ENCODE assay signal across 12 cellular contexts in the genomic region with DNA sequence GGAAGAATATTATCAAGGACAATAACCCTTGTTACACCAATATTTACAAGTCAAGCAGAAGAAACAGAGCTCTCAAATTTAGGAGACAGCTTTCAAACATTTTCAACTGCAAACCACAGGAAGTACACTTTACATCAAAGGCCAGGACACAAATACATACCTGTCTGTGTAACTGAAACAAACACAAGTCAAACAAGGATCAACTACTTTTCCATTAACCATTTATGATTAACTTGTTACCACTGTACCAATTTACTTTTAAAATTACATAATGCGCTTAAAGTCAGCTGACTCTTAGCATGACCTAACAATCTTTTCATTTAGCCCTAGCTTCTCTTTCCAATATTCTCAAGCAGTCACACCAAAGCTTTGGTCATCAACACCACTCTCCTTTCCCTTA. TPM values are rescaled to one million over a fixed set of nuclear protein-coding genes. Genes with fewer than 3 reads are reported as not detected.
DNase-seq lines count a peak whose midpoint lies in the region; ATAC-seq and TF ChIP-seq lines count a peak whose summit lies in the region.
"Had no signal": no experiment of that assay in that cellular context is flagged by ENCODE, and none has a peak within 500 bp of the region (broad histone marks: within the 10 kb centered on the region; RNA-seq: fewer than 3 reads in every experiment).

No MANE protein-coding gene starts in this region.

- no peaks in the 10 kb centered on the region for H3K27me3 Mint-ChIP-seq in CD8-positive, alpha-beta T cell (ENCODE audit: low read depth)
- no peaks in the 10 kb centered on the region for H3K27me3 Mint-ChIP-seq in dendritic cell treated with granulocyte-macrophage colony-stimulating factor and Interleukin-4, amounts not matched to agents 40 ng/mL and 50 ng/mL, for 4 days

- peaks cover 31% of the 10 kb centered on the region for H3K36me3 Mint-ChIP-seq in CD8-positive, alpha-beta T cell
- peaks cover 10% of the 10 kb centered on the region for H3K36me3 Mint-ChIP-seq in dendritic cell treated with granulocyte-macrophage colony-stimulating factor and Interleukin-4, amounts not matched to agents 40 ng/mL and 50 ng/mL, for 4 days (ENCODE audit: low read depth)

- POLR2A ChIA-PET in CD8-positive, alpha-beta T cell (lab: Charles Lee): interaction anchor here (1.2 to 2.6 kb wide), 2 partner anchors 29 to 43 kb away, joined by 6 to 9 read pairs; a partner anchor contains a TSS
- POLR2A ChIA-PET in HEK293T (lab: Yijun Ruan, JAX): no interaction called here

- H3K27ac Mint-ChIP-seq in CD8-positive, alpha-beta T cell: peak overlapping the region; percentile 68
- H3K27ac Mint-ChIP-seq in dendritic cell treated with granulocyte-macrophage colony-stimulating factor and Interleukin-4, amounts not matched to agents 40 ng/mL and 50 ng/mL, for 4 days: peak overlapping the region; percentile 23
- H3K27ac Mint-ChIP-seq: nephron had no signal

- H3K27me3 ChIP-seq in CD8-positive, alpha-beta T cell (ENCODE audit: insufficient read depth, low read length): no peaks in the 10 kb centered on the region

- peaks cover 32% of the 10 kb centered on the region for H3K4me1 ChIP-seq in CD8-positive, alpha-beta T cell (ENCODE audit: insufficient read depth, low read length)

- H3K9me3 ChIP-seq in CD8-positive, alpha-beta T cell (ENCODE audit: low read length): no peaks in the 10 kb centered on the region

- peak; percentile 54 for ATAC-seq in CD8-positive, alpha-beta T cell
- ATAC-seq in GM19043 (IDR thresholded peaks at IDR 0.05; ENCODE audit: low read depth, unreplicated experiment) (peak; percentile 69), HG03460 (IDR thresholded peaks at IDR 0.05; ENCODE audit: unreplicated experiment) (peak; percentile 62), HG03095 (IDR thresholded peaks at IDR 0.05; ENCODE audit: unreplicated experiment) (no peak)

- no peaks in the 10 kb centered on the region for H3K36me3 ChIP-seq in CD8-positive, alpha-beta T cell (ENCODE audit: insufficient read depth, low read length)

- H3K9me3 Mint-ChIP-seq in CD8-positive, alpha-beta T cell: no peaks in the 10 kb centered on the region
- H3K9me3 Mint-ChIP-seq in dendritic cell treated with granulocyte-macrophage colony-stimulating factor and Interleukin-4, amounts not matched to agents 40 ng/mL and 50 ng/mL, for 4 days: no peaks in the 10 kb centered on the region

- H3K4me3 ChIP-seq in CD8-positive, alpha-beta T cell (ENCODE audit: low read depth, low read length): no peak overlapping the region

- no peak for DNase-seq in CD8-positive, alpha-beta T cell
- no peak for DNase-seq in stimulated activated CD4-positive, alpha-beta T cell treated with anti-CD3 and anti-CD28 coated beads, Interleukin-12 subunit alpha, Interleukin-12 subunit beta, amount 100 ng/mL, for 4 hours
- no peak for DNase-seq in OCI-M1 (lab: John Stamatoyannopoulos, UW)
- DNase-seq in HEK293T (ENCODE audit: extremely low spot score): no peak
- DNase-seq: C1 segment of cervical spinal cord, caudate nucleus, NCI-H524 treated with DMSO at 0.1 percent for 48 hours had no signal

- peaks cover 60% of the 10 kb centered on the region for H3K4me1 Mint-ChIP-seq in CD8-positive, alpha-beta T cell (ENCODE audit: low read depth)
- peaks cover 40% of the 10 kb centered on the region for H3K4me1 Mint-ChIP-seq in dendritic cell treated with granulocyte-macrophage colony-stimulating factor and Interleukin-4, amounts not matched to agents 40 ng/mL and 50 ng/mL, for 4 days (ENCODE audit: low read depth)

- intact Hi-C loops in CD8-positive, alpha-beta T cell (cut with DNase I, micrococcal nuclease): loop anchor here (10.0 kb wide), 2 partner anchors 47 to 87 kb away; a partner anchor contains a TSS
- intact Hi-C loops in dendritic cell treated with granulocyte-macrophage colony-stimulating factor and Interleukin-4, amounts not matched to agents 40 ng/mL and 50 ng/mL, for 4 days (cut with micrococcal nuclease): no loop called here

- no peak for TF ChIP-seq CTCF in CD8-positive, alpha-beta T cell (IDR thresholded peaks at IDR 0.05)

- H3K27ac ChIP-seq in CD8-positive, alpha-beta T cell (ENCODE audit: low read depth, low read length): no peak overlapping the region

- CTCF ChIA-PET in CD8-positive, alpha-beta T cell (lab: Charles Lee): interaction anchor here (0.8 kb wide), 1 partner anchor 186 kb away, joined by 3 read pairs; no protein-coding TSS in a partner anchor
- CTCF ChIA-PET in HEK293T (lab: Yijun Ruan, JAX): no interaction called here

- peak overlapping the region; percentile 57 for H3K4me3 Mint-ChIP-seq in CD8-positive, alpha-beta T cell
- no peak overlapping the region for H3K4me3 Mint-ChIP-seq in dendritic cell treated with granulocyte-macrophage colony-stimulating factor and Interleukin-4, amounts not matched to agents 40 ng/mL and 50 ng/mL, for 4 days
- H3K4me3 Mint-ChIP-seq: nephron had no signal

TF ChIP-seq in HEK293T, 16 proteins besides CTCF, POLR2A, EP300 and RAD21:
- TF ChIP-seq BHLHE40 (IDR thresholded peaks at IDR 0.05; ENCODE audit: borderline replicate concordance): no peak
- no peak for TF ChIP-seq LEF1 (IDR thresholded peaks at IDR 0.05; ENCODE audit: borderline replicate concordance)
- TF ChIP-seq NFRKB (IDR thresholded peaks at IDR 0.05): no peak
- no peak for TF ChIP-seq FOXA1 (IDR thresholded peaks at IDR 0.05)
- TF ChIP-seq ELF4 (IDR thresholded peaks at IDR 0.05): no peak
- TF ChIP-seq HDGF (IDR thresholded peaks at IDR 0.05; ENCODE audit: borderline replicate concordance): no peak
- no peak for TF ChIP-seq ZNF384 (IDR thresholded peaks at IDR 0.05)
- TF ChIP-seq FOXM1 (IDR thresholded peaks at IDR 0.05; ENCODE audit: borderline replicate concordance): no peak
- no peak for TF ChIP-seq CTBP1 (IDR thresholded peaks at IDR 0.05; ENCODE audit: borderline replicate concordance)
- no peak for TF ChIP-seq ARNT (IDR thresholded peaks at IDR 0.05)
- TF ChIP-seq TARDBP (IDR thresholded peaks at IDR 0.05): no peak
- no peak for TF ChIP-seq SP1 (IDR thresholded peaks at IDR 0.05)
TF ChIP-seq in HEK293T: peak in this region for 0.

RNA-seq across cellular contexts. Expression of a gene that starts 43.5 kb away (rescaled TPM):
- 10 to 100 TPM; 50.4 to 50.7 TPM for total RNA-seq in CD8-positive, alpha-beta T cell
